Comparison of ENCODE assay signal across 14 cellular contexts in the genomic region with DNA sequence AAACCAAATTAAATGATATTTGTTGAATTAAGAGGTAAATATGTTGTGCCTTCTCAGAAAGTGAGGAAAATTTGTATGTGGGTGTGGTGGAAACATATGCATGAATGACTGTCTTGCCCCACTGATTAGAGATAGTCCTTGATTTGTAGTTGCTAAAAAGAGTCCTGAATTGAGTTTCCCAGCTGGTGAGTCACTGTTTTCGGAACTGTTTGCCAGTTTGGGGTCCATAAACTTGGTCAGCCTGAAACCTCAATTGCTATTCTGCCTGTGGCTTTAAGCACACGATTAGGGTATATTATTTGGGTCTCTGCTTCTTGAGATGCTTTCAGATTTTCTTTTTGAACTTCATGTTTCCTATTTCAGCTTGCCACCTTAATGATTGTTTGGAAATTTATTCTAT. TPM values are rescaled to one million over a fixed set of nuclear protein-coding genes. Genes with fewer than 3 reads are reported as not detected.
DNase-seq lines count a peak whose midpoint lies in the region; ATAC-seq, FAIRE-seq and TF ChIP-seq lines count a peak whose summit lies in the region.
"Had no signal": no experiment of that assay in that cellular context is flagged by ENCODE, and none has a peak within 500 bp of the region (broad histone marks: within the 10 kb centered on the region; RNA-seq: fewer than 3 reads in every experiment).

No MANE protein-coding gene starts in this region.

- intact Hi-C loops in CD14-positive monocyte (cut with micrococcal nuclease), result no loop called here

- no peaks in the 10 kb centered on the region for H3K9me3 Mint-ChIP-seq in activated T-helper 17 cell treated with anti-CD3 and anti-CD28 coated beads, Interleukin-2, amount 50 U/mL, for 72 hours
- no peaks in the 10 kb centered on the region for H3K9me3 Mint-ChIP-seq in CD14-positive monocyte

- H3K4me2 ChIP-seq in GM23248 (ENCODE audit: unreplicated experiment) (no peak overlapping the region), osteoblast (ENCODE audit: insufficient read depth, low read length) (no peak overlapping the region)

- peaks cover 12% of the 10 kb centered on the region for H3F3A ChIP-seq in GM23248 (ENCODE audit: insufficient read depth)

- peak overlapping the region; percentile 44 for H3K27ac Mint-ChIP-seq in activated T-helper 17 cell treated with anti-CD3 and anti-CD28 coated beads, Interleukin-2, amount 50 U/mL, for 72 hours
- no peak overlapping the region for H3K27ac Mint-ChIP-seq in CD14-positive monocyte

- in situ Hi-C loops in GM23248 (cut with MboI), result no loop called here

- peaks cover 4% of the 10 kb centered on the region for H3K4me1 Mint-ChIP-seq in activated T-helper 17 cell treated with anti-CD3 and anti-CD28 coated beads, Interleukin-2, amount 50 U/mL, for 72 hours
- H3K4me1 Mint-ChIP-seq in CD14-positive monocyte, result no peaks in the 10 kb centered on the region

- peaks cover 16% of the 10 kb centered on the region for H3K36me3 ChIP-seq in GM23248 (ENCODE audit: low read depth)
- H3K36me3 ChIP-seq in osteoblast (ENCODE audit: insufficient read depth, low read length), result peaks cover 33% of the 10 kb centered on the region

- H3K27me3 Mint-ChIP-seq in activated T-helper 17 cell treated with anti-CD3 and anti-CD28 coated beads, Interleukin-2, amount 50 U/mL, for 72 hours, result no peaks in the 10 kb centered on the region
- H3K27me3 Mint-ChIP-seq in CD14-positive monocyte (ENCODE audit: low read depth in 3 of 3), result no peaks in the 10 kb centered on the region

- H3K27ac ChIP-seq in GM23248 (no peak overlapping the region), osteoblast (ENCODE audit: low read depth, low read length) (no peak overlapping the region)
- H3K27ac ChIP-seq: foreskin keratinocyte had no signal

- H3K27me3 ChIP-seq in GM23248 (replicated peaks; ENCODE audit: insufficient read depth), result no peaks in the 10 kb centered on the region
- no peaks in the 10 kb centered on the region for H3K27me3 ChIP-seq in osteoblast (ENCODE audit: insufficient read depth, low read length)
- H3K27me3 ChIP-seq: foreskin keratinocyte had no signal

- TF ChIP-seq CTCF in osteoblast (IDR thresholded peaks at IDR 0.05; ENCODE audit: extremely low read depth, low read depth, low read length) (no peak), CD14-positive monocyte (IDR thresholded peaks at IDR 0.05) (no peak)

- no peak overlapping the region for H2AFZ ChIP-seq in GM23248
- no peak overlapping the region for H2AFZ ChIP-seq in osteoblast (ENCODE audit: low read length)

- H3K4me1 ChIP-seq in GM23248 (ENCODE audit: insufficient read depth) (peaks cover 16% of the 10 kb centered on the region), osteoblast (ENCODE audit: insufficient read depth, low read length) (peaks cover 15% of the 10 kb centered on the region)
- H3K4me1 ChIP-seq: foreskin keratinocyte had no signal

- H3K9ac ChIP-seq in GM23248, result no peak overlapping the region

- no peaks in the 10 kb centered on the region for H3K9me2 ChIP-seq in GM23248 (ENCODE audit: insufficient read depth)

- H3K4me3 Mint-ChIP-seq in activated T-helper 17 cell treated with anti-CD3 and anti-CD28 coated beads, Interleukin-2, amount 50 U/mL, for 72 hours, result no peak overlapping the region
- H3K4me3 Mint-ChIP-seq in CD14-positive monocyte, result no peak overlapping the region

- H3K79me2 ChIP-seq in GM23248 (ENCODE audit: insufficient read depth) (0 out of 2 replicates have a peak, but pooled peaks cover 4% of the 10 kb centered on the region), osteoblast (ENCODE audit: insufficient read depth, low read length) (no peaks in the 10 kb centered on the region)

- no peaks in the 10 kb centered on the region for H4K20me1 ChIP-seq in GM23248 (ENCODE audit: insufficient read depth)
- no peaks in the 10 kb centered on the region for H4K20me1 ChIP-seq in osteoblast (ENCODE audit: insufficient read depth, low read length)

- DNase-seq in GM18507 (ENCODE audit: extremely low spot score, insufficient read length, low read depth) (no peak), GM23248 (peak; percentile 6), renal cortical epithelial cell (ENCODE audit: low read depth) (peak; percentile 41), osteoblast (ENCODE audit: insufficient read length, low spot score, missing footprints) (no peak), epidermal melanocyte (ENCODE audit: insufficient read length, low spot score) (no peak), NCI-H187 (lab: John Stamatoyannopoulos, UW) (no peak), CD14-positive monocyte (ENCODE audit: low spot score) (no peak)
- DNase-seq: activated T-cell treated with anti-CD3 and anti-CD28 coated beads, Interleukin-2, amount 50 U/mL, for 1 hour; foreskin keratinocyte; GDM1; kidney; stimulated activated CD4-positive, alpha-beta T cell treated with anti-CD3 and anti-CD28 coated beads, Interleukin-2, amount 100 ng/mL, for 24 hours had no signal

- peak; percentile 51 for ATAC-seq in activated T-helper 17 cell treated with anti-CD3 and anti-CD28 coated beads, Interleukin-2, amount 50 U/mL, for 72 hours (replicated peaks)
- ATAC-seq: foreskin keratinocyte, Panc1 had no signal

- H3K4me3 ChIP-seq in GM23248 (no peak overlapping the region), osteoblast (ENCODE audit: insufficient read depth, low read length) (no peak overlapping the region)

- peak; percentile 92 for FAIRE-seq in GM18507 (lab: Jason Lieb, UNC)
- FAIRE-seq: kidney had no signal

- peaks cover 84% of the 10 kb centered on the region for H3K36me3 Mint-ChIP-seq in activated T-helper 17 cell treated with anti-CD3 and anti-CD28 coated beads, Interleukin-2, amount 50 U/mL, for 72 hours (ENCODE audit: low read depth)
- peaks cover 65 to 71% of the 10 kb centered on the region in 2 donors for H3K36me3 Mint-ChIP-seq in CD14-positive monocyte

- no peaks in the 10 kb centered on the region for H3K9me3 ChIP-seq in GM23248 (ENCODE audit: low read depth)
- H3K9me3 ChIP-seq in osteoblast (ENCODE audit: low read depth, low read length), result no peaks in the 10 kb centered on the region

- WGBS in GM23248 (ENCODE audit: low coverage in 1 of 2, low lambda C conversion rate in 2 of 2, missing lambda C conversion rate in 2 of 2), 2 experiments, result 75 to 84% methylated on average over 2 of the region's 2 CpGs

RNA-seq across cellular contexts. Expression of gene PIKFYVE, which starts 53.3 kb away (rescaled TPM):
- total RNA-seq in GM23248 (2014; rRNA removed; shearing (Covaris generic)), result 19.7 and 25.4 TPM in 2 replicates
- polyA plus RNA-seq in GM23248 (2016; fragmentation: Nextera tagmentation; extraction: Ambion mirVana) (4.2 and 4.8 TPM in 2 replicates), CD14-positive monocyte (1 to 10 TPM; 3.5 to 6.2 TPM)
- 10 to 100 TPM; 20.3 to 23.7 TPM for total RNA-seq in activated T-helper 17 cell treated with anti-CD3 and anti-CD28 coated beads, Interleukin-2, amount 50 U/mL, for 72 hours
- total RNA-seq in renal cortical epithelial cell (16.3 and 40.8 TPM in 2 replicates), osteoblast (52.7 and 57.9 TPM in 2 replicates)

Comparison
In these comparisons a context has a peak if more than half of its experiments do, and no peak if none do; other contexts are left out.
1. DNase-seq: peak in GM23248 (single experiment) and renal cortical epithelial cell (single experiment); none in GM18507 (single experiment), osteoblast (single experiment), epidermal melanocyte (single experiment), NCI-H187 (0 of 2) and CD14-positive monocyte (single experiment).